1 cellular context compared by ENCODE assay signal in the genomic region with DNA sequence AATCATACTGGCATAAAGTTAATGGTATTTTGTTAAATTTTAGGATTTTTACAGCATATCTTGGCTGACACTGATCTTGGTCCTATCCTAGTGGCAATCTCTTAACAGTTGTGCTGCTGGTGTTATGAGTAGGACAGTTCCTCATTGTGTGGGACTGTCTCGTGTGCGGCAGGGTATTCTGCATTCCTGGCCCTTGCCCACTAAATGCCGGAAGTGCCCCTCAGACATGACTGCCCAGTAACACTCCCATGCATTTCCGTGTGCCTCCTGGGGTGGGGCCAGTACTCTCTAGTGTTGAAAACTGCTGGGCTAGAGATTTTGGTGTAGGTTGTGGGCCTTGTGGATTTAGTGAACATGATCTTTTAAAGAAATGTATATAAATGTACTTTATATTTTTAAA.
TF ChIP-seq lines count a peak whose summit lies in the region.

No MANE protein-coding gene starts in this region.

TF ChIP-seq in WTC11, 78 proteins besides CTCF, POLR2A, EP300 and RAD21 (continued from another document):
- TF ChIP-seq, protein P1, sequence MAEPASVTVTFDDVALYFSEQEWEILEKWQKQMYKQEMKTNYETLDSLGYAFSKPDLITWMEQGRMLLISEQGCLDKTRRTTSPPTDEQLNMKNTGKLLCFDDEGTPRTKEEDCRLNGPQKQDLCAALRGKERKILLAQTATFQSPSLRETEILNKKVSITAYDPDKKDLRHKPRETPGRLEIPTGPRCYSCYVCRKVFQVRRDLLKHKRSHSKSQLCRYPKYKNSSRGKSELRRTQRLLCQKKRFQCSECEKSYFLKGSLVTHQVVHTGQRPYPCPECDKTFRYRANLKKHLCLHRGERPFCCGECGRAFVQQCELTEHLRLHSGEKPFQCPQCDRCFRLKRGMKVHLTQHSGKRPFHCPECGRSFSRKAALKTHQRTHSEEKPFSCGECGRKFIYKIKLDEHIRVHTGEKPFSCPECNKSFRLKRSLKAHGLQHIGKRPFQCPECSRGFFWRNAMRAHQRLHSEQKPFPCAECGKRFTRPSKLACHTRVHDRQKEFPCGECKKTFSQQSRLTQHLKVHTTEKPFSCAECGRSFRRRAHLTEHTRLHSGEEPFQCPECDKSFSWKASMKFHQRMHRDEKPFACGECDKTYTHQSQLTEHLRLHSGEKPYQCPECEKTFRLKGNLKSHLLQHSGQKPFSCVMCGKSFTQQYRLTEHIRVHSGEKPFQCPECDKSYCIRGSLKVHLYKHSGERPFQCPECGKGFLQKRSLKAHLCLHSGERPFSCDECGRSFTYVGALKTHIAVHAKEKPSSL (CRISPR knock-in tag; conservative IDR thresholded peaks at IDR 0.05): no peak
- TF ChIP-seq ZNF263 (CRISPR knock-in tag; IDR thresholded peaks at IDR 0.05; ENCODE audit: low read depth) (no peak), PREB (CRISPR knock-in tag; IDR thresholded peaks at IDR 0.05; ENCODE audit: borderline replicate concordance) (no peak), RELA (CRISPR knock-in tag; IDR thresholded peaks at IDR 0.05; ENCODE audit: borderline replicate concordance) (no peak), ZNF671 (CRISPR knock-in tag; IDR thresholded peaks at IDR 0.05) (no peak), JUN (CRISPR knock-in tag; IDR thresholded peaks at IDR 0.05) (no peak), AFF4 (CRISPR knock-in tag; IDR thresholded peaks at IDR 0.05; ENCODE audit: borderline replicate concordance) (no peak)
- TF ChIP-seq, protein P2, sequence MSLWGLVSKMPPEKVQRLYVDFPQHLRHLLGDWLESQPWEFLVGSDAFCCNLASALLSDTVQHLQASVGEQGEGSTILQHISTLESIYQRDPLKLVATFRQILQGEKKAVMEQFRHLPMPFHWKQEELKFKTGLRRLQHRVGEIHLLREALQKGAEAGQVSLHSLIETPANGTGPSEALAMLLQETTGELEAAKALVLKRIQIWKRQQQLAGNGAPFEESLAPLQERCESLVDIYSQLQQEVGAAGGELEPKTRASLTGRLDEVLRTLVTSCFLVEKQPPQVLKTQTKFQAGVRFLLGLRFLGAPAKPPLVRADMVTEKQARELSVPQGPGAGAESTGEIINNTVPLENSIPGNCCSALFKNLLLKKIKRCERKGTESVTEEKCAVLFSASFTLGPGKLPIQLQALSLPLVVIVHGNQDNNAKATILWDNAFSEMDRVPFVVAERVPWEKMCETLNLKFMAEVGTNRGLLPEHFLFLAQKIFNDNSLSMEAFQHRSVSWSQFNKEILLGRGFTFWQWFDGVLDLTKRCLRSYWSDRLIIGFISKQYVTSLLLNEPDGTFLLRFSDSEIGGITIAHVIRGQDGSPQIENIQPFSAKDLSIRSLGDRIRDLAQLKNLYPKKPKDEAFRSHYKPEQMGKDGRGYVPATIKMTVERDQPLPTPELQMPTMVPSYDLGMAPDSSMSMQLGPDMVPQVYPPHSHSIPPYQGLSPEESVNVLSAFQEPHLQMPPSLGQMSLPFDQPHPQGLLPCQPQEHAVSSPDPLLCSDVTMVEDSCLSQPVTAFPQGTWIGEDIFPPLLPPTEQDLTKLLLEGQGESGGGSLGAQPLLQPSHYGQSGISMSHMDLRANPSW (CRISPR knock-in tag; conservative IDR thresholded peaks at IDR 0.05; ENCODE audit: low read depth): no peak
